In genomic region chr9:96318921-96319560, GRCh38 we compare ENCODE assay signal across 30 cellular contexts. TPM values are rescaled to one million over a fixed set of nuclear protein-coding genes. Genes with fewer than 3 reads are reported as not detected.
DNase-seq lines count a peak whose midpoint lies in the region; ATAC-seq, FAIRE-seq and TF ChIP-seq lines count a peak whose summit lies in the region.
"Had no signal": no experiment of that assay in that cellular context is flagged by ENCODE, and none has a peak within 500 bp of the region (broad histone marks: within the 10 kb centered on the region; RNA-seq: fewer than 3 reads in every experiment).

No MANE protein-coding gene starts in this region.

- peaks cover 1% of the 10 kb centered on the region for H3K27me3 Mint-ChIP-seq in glutamatergic neuron (ENCODE audit: unreplicated experiment)

- in situ Hi-C loops in HepG2 (cut with HindIII; ENCODE audit: extremely low pct_ligation_motif_present, low pct_unique_long_range_greater_than_20kb), result loop anchor here (5.0 kb wide), 1 partner anchor 82 kb away; no protein-coding TSS in a partner anchor

- H3K27me3 ChIP-seq in OCI-LY3 (ENCODE audit: low read depth, low read length) (no peaks in the 10 kb centered on the region), HepG2 (ENCODE audit: control insufficient read depth in 1 of 2, insufficient read depth in 2 of 2, low read length in 2 of 2) (no peaks in the 10 kb centered on the region)

- H3K79me2 ChIP-seq in OCI-LY3 (ENCODE audit: low read length) (no peaks in the 10 kb centered on the region), HepG2 (ENCODE audit: insufficient read depth, low read length) (no peaks in the 10 kb centered on the region)

- H3K27ac ChIP-seq in OCI-LY3 (ENCODE audit: low read length) (no peak overlapping the region), HepG2 (ENCODE audit: extremely low read length, insufficient read depth, low read length) (no peak overlapping the region)
- H3K27ac ChIP-seq: KMS-11 had no signal

- POLR2A ChIA-PET in HepG2 (lab: Yijun Ruan, JAX), result no interaction called here

- H2AFZ ChIP-seq in OCI-LY3 (ENCODE audit: low read depth, low read length) (no peak overlapping the region), HepG2 (ENCODE audit: low read length) (no peak overlapping the region)

- peaks cover 10% of the 10 kb centered on the region for H3K4me1 ChIP-seq in OCI-LY3 (ENCODE audit: low read length)
- H3K4me1 ChIP-seq in HepG2 (ENCODE audit: insufficient read depth, low read length), result no peaks in the 10 kb centered on the region

- intact Hi-C loops in HepG2 (cut with micrococcal nuclease; ENCODE audit: unreplicated experiment), result no loop called here

- peaks cover 2% of the 10 kb centered on the region for H3K9me3 Mint-ChIP-seq in glutamatergic neuron (ENCODE audit: unreplicated experiment)

- TF ChIP-seq CTCF in GM12865 (IDR thresholded peaks at IDR 0.05; ENCODE audit: insufficient read depth, low read depth, low read length, missing control alignments) (no peak), NB4 (IDR thresholded peaks at IDR 0.05; ENCODE audit: low read depth, low read length) (no peak), OCI-LY3 (IDR thresholded peaks at IDR 0.05; ENCODE audit: low read depth, low read length) (no peak), HepG2 (CRISPR knock-in tag; IDR thresholded peaks at IDR 0.05) (no peak), glutamatergic neuron (IDR thresholded peaks at IDR 0.05; ENCODE audit: partially characterized antibody, unreplicated experiment) (no peak)

- no peaks in the 10 kb centered on the region for H3K36me3 Mint-ChIP-seq in glutamatergic neuron (ENCODE audit: unreplicated experiment)

- H3K27ac Mint-ChIP-seq in glutamatergic neuron (ENCODE audit: unreplicated experiment), result no peak overlapping the region

- H3K4me2 ChIP-seq in OCI-LY3 (ENCODE audit: low read length), result peak overlapping the region; percentile 37
- no peak overlapping the region for H3K4me2 ChIP-seq in HepG2 (ENCODE audit: low read depth, low read length)
- H3K4me2 ChIP-seq: KMS-11 had no signal

- peaks cover 1% of the 10 kb centered on the region for H3K4me1 Mint-ChIP-seq in glutamatergic neuron (ENCODE audit: low read depth, unreplicated experiment)

- CTCF ChIA-PET in HepG2 (lab: Yijun Ruan, JAX; ENCODE audit: low intra/inter-chr PET ratio, low total read pairs), result no interaction called here

- no peak overlapping the region for H3K4me3 Mint-ChIP-seq in glutamatergic neuron (ENCODE audit: unreplicated experiment)
- H3K4me3 Mint-ChIP-seq: CD8-positive, alpha-beta memory T cell had no signal

- H4K20me1 ChIP-seq in OCI-LY3 (ENCODE audit: insufficient read depth, low read length), result no peaks in the 10 kb centered on the region
- no peaks in the 10 kb centered on the region for H4K20me1 ChIP-seq in HepG2 (ENCODE audit: insufficient read depth, low read length)

- TF ChIP-seq EP300 in HepG2 (IDR thresholded peaks at IDR 0.05; ENCODE audit: low read depth in 2 of 2, low read length in 2 of 2) (no peak), HepG2 (CRISPR knock-in tag; IDR thresholded peaks at IDR 0.05; ENCODE audit: borderline replicate concordance) (no peak)

- 96% methylated on average over 6 of the region's 6 CpGs for WGBS in HepG2 (ENCODE audit: low lambda C conversion rate)

- H3K9ac ChIP-seq in OCI-LY3 (ENCODE audit: low read length), result no peak overlapping the region
- H3K9ac ChIP-seq in HepG2 (ENCODE audit: insufficient read depth, low read depth, low read length), result no peak overlapping the region
- H3K9ac ChIP-seq: KMS-11 had no signal

- H3K9me3 ChIP-seq in OCI-LY3 (ENCODE audit: insufficient read depth, low read length) (no peaks in the 10 kb centered on the region), HepG2 (ENCODE audit: low read length) (no peaks in the 10 kb centered on the region)

- BruUV-seq in HepG2 (replicated peaks; lab: Mats Ljungman, UMichigan), result no TSS peak

- no peak for TF ChIP-seq RAD21 in HepG2 (CRISPR knock-in tag; IDR thresholded peaks at IDR 0.05)

- H3K4me3 ChIP-seq in GM12865 (ENCODE audit: low read depth, low read length) (no peak overlapping the region), NB4 (ENCODE audit: low read depth, low read length) (no peak overlapping the region), OCI-LY3 (ENCODE audit: low read length) (no peak overlapping the region), HepG2 (replicated peaks in 1 of 3; ENCODE audit: insufficient read depth in 1 of 3, low read depth in 2 of 3, low read length in 3 of 3) (no peak overlapping the region)

- no peaks in the 10 kb centered on the region for H3K36me3 ChIP-seq in OCI-LY3 (replicated peaks; ENCODE audit: low read depth, low read length)
- H3K36me3 ChIP-seq in HepG2 (replicated peaks in 1 of 2; ENCODE audit: control insufficient read depth in 1 of 2, insufficient read depth in 2 of 2, low read length in 2 of 2), result peaks cover 7 to 31% of the 10 kb centered on the region in 2 experiments

- no peak for ATAC-seq in HepG2
- no peak for ATAC-seq in GM18870 (IDR thresholded peaks at IDR 0.05; ENCODE audit: unreplicated experiment)
- no peak for ATAC-seq in HG03045 (IDR thresholded peaks at IDR 0.05; ENCODE audit: unreplicated experiment)
- ATAC-seq in GM21576 (IDR thresholded peaks at IDR 0.05; ENCODE audit: unreplicated experiment), result no peak
- ATAC-seq: PC-3, SK-N-SH treated with all-trans-retinoic acid at 6 μM for 48 hours had no signal

- TF ChIP-seq POLR2A in NB4 (IDR thresholded peaks at IDR 0.05; ENCODE audit: extremely low read depth, insufficient read length) (no peak), HepG2 (IDR thresholded peaks at IDR 0.05; ENCODE audit: insufficient read depth in 1 of 2, low read depth in 2 of 2, low read length in 2 of 2) (no peak)

- no peak for FAIRE-seq in HepG2 (lab: Jason Lieb, UNC)
- FAIRE-seq: GM12892 had no signal

- DNase-seq in GM12865 (ENCODE audit: low read depth), result peak; percentile 5
- peak; percentile 62 for DNase-seq in NB4 (ENCODE audit: low read depth)
- no peak for DNase-seq in HepG2 (ENCODE audit: low spot score)
- DNase-seq in glutamatergic neuron, result no peak
- DNase-seq: C1 segment of cervical spinal cord; Calu3; CD8-positive, alpha-beta memory T cell; DMS153; GOT3; HCEC 1CT; NCI-H1048; NCI-H1417 treated with DMSO at 0.1 percent for 48 hours; NCI-H187 treated with DMSO at 0.1 percent for 48 hours; NCI-H2107; NCI-H69; PC-3; RPMI8226; SHP77 had no signal

TF ChIP-seq in HepG2, 621 proteins besides CTCF, POLR2A, EP300 and RAD21 (continues in another document):
- TF ChIP-seq, protein P1, sequence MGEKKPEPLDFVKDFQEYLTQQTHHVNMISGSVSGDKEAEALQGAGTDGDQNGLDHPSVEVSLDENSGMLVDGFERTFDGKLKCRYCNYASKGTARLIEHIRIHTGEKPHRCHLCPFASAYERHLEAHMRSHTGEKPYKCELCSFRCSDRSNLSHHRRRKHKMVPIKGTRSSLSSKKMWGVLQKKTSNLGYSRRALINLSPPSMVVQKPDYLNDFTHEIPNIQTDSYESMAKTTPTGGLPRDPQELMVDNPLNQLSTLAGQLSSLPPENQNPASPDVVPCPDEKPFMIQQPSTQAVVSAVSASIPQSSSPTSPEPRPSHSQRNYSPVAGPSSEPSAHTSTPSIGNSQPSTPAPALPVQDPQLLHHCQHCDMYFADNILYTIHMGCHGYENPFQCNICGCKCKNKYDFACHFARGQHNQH (CRISPR knock-in tag; IDR thresholded peaks at IDR 0.05), result no peak
- TF ChIP-seq POLR2AphosphoS5 (IDR thresholded peaks at IDR 0.05; ENCODE audit: low read depth, low read length), result 0 out of 2 replicates have a peak, but pooled peaks have one; percentile 22
- no peak for TF ChIP-seq BCL3 (CRISPR knock-in tag; IDR thresholded peaks at IDR 0.05)
- no peak for TF ChIP-seq SRSF4 (IDR thresholded peaks at IDR 0.05; ENCODE audit: low read depth, low read length, poor library complexity, severe bottlenecking)
- peak; percentile 49; the same call in 1 of the 2 replicates for TF ChIP-seq CEBPB (IDR thresholded peaks at IDR 0.05; ENCODE audit: borderline replicate concordance, low read depth, low read length)
- TF ChIP-seq ZFP62 (CRISPR knock-in tag; IDR thresholded peaks at IDR 0.05), result no peak

RNA-seq across cellular contexts. Expression of gene HSD17B3, which starts 17.1 kb away (rescaled TPM):
- total RNA-seq in HepG2 (2016; rRNA removed; fragmentation: Illumina TruSeq; extraction: Trizol) (not detected in 2 replicates), glutamatergic neuron (ENCODE audit: unreplicated experiment) (2.2 TPM)
- not detected in 2 replicates for total RNA-seq in HepG2 (2016; cell fraction: cytosol; rRNA removed; fragmentation: Illumina TruSeq; extraction: Trizol; ENCODE audit: low read depth)
- total RNA-seq in HepG2 (2016; cell fraction: insoluble cytoplasmic fraction; rRNA removed; fragmentation: Illumina TruSeq; extraction: Trizol), result 0.19 TPM in 1 of 2 replicates, not detected in the other
- not detected in 2 replicates for total RNA-seq in HepG2 (2016; cell fraction: membrane; rRNA removed; fragmentation: Illumina TruSeq; extraction: Trizol)
- 1.1 TPM in 1 of 2 replicates, not detected in the other for total RNA-seq in HepG2 (2016; cell fraction: nucleus; rRNA removed; fragmentation: Illumina TruSeq; extraction: Trizol)
- 0.12 and 0.39 TPM in 2 replicates for polyA plus RNA-seq in HepG2 (2011; rRNA removed)
- polyA plus RNA-seq in HepG2 (2011; cell fraction: cytosol; rRNA removed), result 0.08 TPM in 1 of 2 replicates, not detected in the other
- 1.2 and 1.5 TPM in 2 replicates for polyA plus RNA-seq in HepG2 (2011; cell fraction: nucleus; rRNA removed)
- polyA plus RNA-seq in HepG2 (2012), result 0.54 and 0.63 TPM in 2 replicates
- not detected in 2 replicates for polyA plus RNA-seq in HepG2 (2016; cell fraction: cytosol; fragmentation: Illumina TruSeq; extraction: Trizol; ENCODE audit: low read depth)
- polyA plus RNA-seq in HepG2 (2016; cell fraction: insoluble cytoplasmic fraction; fragmentation: Illumina TruSeq; extraction: Trizol; ENCODE audit: low read depth), result not detected in 2 replicates
- not detected in 2 replicates for polyA plus RNA-seq in HepG2 (2016; cell fraction: membrane; fragmentation: Illumina TruSeq; extraction: Trizol; ENCODE audit: low read depth)
- polyA plus RNA-seq in HepG2 (2016; cell fraction: nucleus; fragmentation: Illumina TruSeq; extraction: Trizol; ENCODE audit: insufficient read depth, low read depth), result not detected in 2 replicates
- polyA minus RNA-seq in HepG2 (2011; rRNA and poly(A)+ RNA removed; ENCODE audit: low replicate concordance), result 0.16 TPM in 1 of 2 replicates, not detected in the other
- polyA minus RNA-seq in HepG2 (2011; cell fraction: cytosol; rRNA and poly(A)+ RNA removed), result not detected in 2 replicates
- polyA minus RNA-seq in HepG2 (2011; cell fraction: nucleus; rRNA and poly(A)+ RNA removed), result 0.39 TPM in 1 of 2 replicates, not detected in the other
- total RNA-seq: A172; G401; HT-29; NCI-H460; T-helper 1 cell treated with Interleukin-12 subunit alpha and Interleukin-12 subunit beta and Interleukin-4 antibody, amounts not matched to agents 30 ng/mL and 1 ng/mL, for 36 hours had no signal
- polyA plus RNA-seq: CD8-positive, alpha-beta memory T cell had no signal

Comparison
In these comparisons a context has a peak if more than half of its experiments do, and no peak if none do; other contexts are left out.
1. DNase-seq: peak in GM12865 (single experiment) and NB4 (single experiment); none in HepG2 (single experiment) and glutamatergic neuron (single experiment).